ENCODE assay signal across 17 cellular contexts in genomic region chr7:47887016-47887640, GRCh38.
A peak's percentile ranks its signal among the peaks of the same experiment; 100 is the strongest.
DNase-seq lines count a peak whose midpoint lies in the region; ATAC-seq and TF ChIP-seq lines count a peak whose summit lies in the region.
"Had no signal": no experiment of that assay in that cellular context is flagged by ENCODE, and none has a peak within 500 bp of the region (broad histone marks: within the 10 kb centered on the region; RNA-seq: fewer than 3 reads in every experiment).

No MANE protein-coding gene starts in this region.

- no peak overlapping the region for H3K4me3 ChIP-seq in lower leg skin (ENCODE audit: low read depth, poor library complexity, severe bottlenecking)

- intact Hi-C loops in lower leg skin (cut with DNase I; ENCODE audit: low total_unique reads) = no loop called here

- peaks cover 0 to 5% of the 10 kb centered on the region in 2 donors for H3K27me3 Mint-ChIP-seq in natural killer cell treated with Interleukin-12 subunit alpha and Interleukin-12 subunit beta and Interleukin-15 and Interleukin-18, amount 100 ng/mL, for 72 hours
- H3K27me3 Mint-ChIP-seq: B cell; CD4-positive, alpha-beta T cell had no signal

- H3K27ac Mint-ChIP-seq in natural killer cell treated with Interleukin-12 subunit alpha and Interleukin-12 subunit beta and Interleukin-15 and Interleukin-18, amount 100 ng/mL, for 72 hours = no peak overlapping the region
- H3K27ac Mint-ChIP-seq: B cell; CD4-positive, alpha-beta T cell; H9 had no signal

- ATAC-seq in natural killer cell treated with Interleukin-12 subunit alpha and Interleukin-12 subunit beta and Interleukin-15 and Interleukin-18, amount 100 ng/mL, for 72 hours = no peak

- no peaks in the 10 kb centered on the region for H3K4me1 Mint-ChIP-seq in natural killer cell treated with Interleukin-12 subunit alpha and Interleukin-12 subunit beta and Interleukin-15 and Interleukin-18, amount 100 ng/mL, for 72 hours (ENCODE audit: low read depth in 2 of 2)
- H3K4me1 Mint-ChIP-seq: B cell, H9 had no signal

- no peak for TF ChIP-seq POLR2A in lower leg skin (IDR thresholded peaks at IDR 0.05)

- H3K4me3 Mint-ChIP-seq in natural killer cell treated with Interleukin-12 subunit alpha and Interleukin-12 subunit beta and Interleukin-15 and Interleukin-18, amount 100 ng/mL, for 72 hours = no peak overlapping the region
- H3K4me3 Mint-ChIP-seq: B cell; CD4-positive, alpha-beta T cell; H9 had no signal

- no peaks in the 10 kb centered on the region for H3K9me3 Mint-ChIP-seq in natural killer cell treated with Interleukin-12 subunit alpha and Interleukin-12 subunit beta and Interleukin-15 and Interleukin-18, amount 100 ng/mL, for 72 hours
- H3K9me3 Mint-ChIP-seq: CD4-positive, alpha-beta T cell; H9 had no signal

- H3K36me3 Mint-ChIP-seq in natural killer cell treated with Interleukin-12 subunit alpha and Interleukin-12 subunit beta and Interleukin-15 and Interleukin-18, amount 100 ng/mL, for 72 hours = no peaks in the 10 kb centered on the region

- in situ Hi-C loops in SK-MEL-5 (cut with HindIII; ENCODE audit: low pct_unique_long_range_greater_than_20kb, low sequenced_read_pairs) = no loop called here

- DNase-seq in Ammon's horn (ENCODE audit: low spot score) (peak; percentile 39), SK-MEL-5 (ENCODE audit: low read depth, low spot score) (peak; percentile 65), lower leg skin (ENCODE audit: low spot score in 2 of 2) (peak; percentile 2 to 68), pons (ENCODE audit: low spot score) (peak; percentile 28), activated gamma-delta T cell treated with Interleukin-2 at 50 U/mL for 16 hours (no peak), SKM-1 treated with dmso at 0.1 percent for 144 hours (lab: John Stamatoyannopoulos, UW; ENCODE audit: unreplicated experiment) (no peak), NCI-H446 treated with DMSO at 0.1 percent for 48 hours (lab: John Stamatoyannopoulos, UW) (no peak)
- DNase-seq in natural killer cell treated with Interleukin-12 subunit alpha and Interleukin-12 subunit beta and Interleukin-15 and Interleukin-18, amount 100 ng/mL, for 72 hours (ENCODE audit: low spot score) = no peak
- DNase-seq: 8988T; C1 segment of cervical spinal cord; CD4-positive, alpha-beta T cell; DMS79; EL; GDM1; GOT3; H9 had no signal

- 83 to 88% methylated on average over 7 of the region's 7 CpGs for WGBS in lower leg skin, 2 donors

- no peak for TF ChIP-seq CTCF in lower leg skin (IDR thresholded peaks at IDR 0.05)

Comparison
In these comparisons a context has a peak if more than half of its experiments do, and no peak if none do; other contexts are left out.
1. DNase-seq: peak in Ammon's horn (single experiment), SK-MEL-5 (single experiment), lower leg skin (2 of 2) and pons (single experiment); none in activated gamma-delta T cell treated with Interleukin-2 at 50 U/mL for 16 hours (single experiment), SKM-1 treated with dmso at 0.1 percent for 144 hours (single experiment), NCI-H446 treated with DMSO at 0.1 percent for 48 hours (single experiment) and natural killer cell treated with Interleukin-12 subunit alpha and Interleukin-12 subunit beta and Interleukin-15 and Interleukin-18, amount 100 ng/mL, for 72 hours (single experiment).